ENCODE assay signal across 21 cellular contexts in genomic region chr16:88800277-88800592, GRCh38. TPM values are rescaled to one million over a fixed set of nuclear protein-coding genes. Genes with fewer than 3 reads are reported as not detected.
DNase-seq lines count a peak whose midpoint lies in the region; ATAC-seq and TF ChIP-seq lines count a peak whose summit lies in the region.
"Had no signal": no experiment of that assay in that cellular context is flagged by ENCODE, and none has a peak within 500 bp of the region (broad histone marks: within the 10 kb centered on the region; RNA-seq: fewer than 3 reads in every experiment).

No MANE protein-coding gene starts in this region.

- H3K4me2 ChIP-seq in osteoblast (ENCODE audit: insufficient read depth, low read length) = no peak overlapping the region

- no peak for ATAC-seq in activated CD8-positive, alpha-beta memory T cell treated with anti-CD3 and anti-CD28 coated beads, Interleukin-2, amount 10 ng/mL, durations not matched to agents 7 days and 5 days
- ATAC-seq in central memory CD8-positive, alpha-beta T cell (replicated peaks; ENCODE audit: extremely low read depth, poor library complexity, severe bottlenecking) = no peak
- ATAC-seq: right cardiac atrium had no signal

- peak; percentile 40 for TF ChIP-seq POLR2A in NB4 (IDR thresholded peaks at IDR 0.05; ENCODE audit: extremely low read depth, insufficient read length)

- H4K20me1 ChIP-seq in osteoblast (ENCODE audit: insufficient read depth, low read length) = no peaks in the 10 kb centered on the region

- no peaks in the 10 kb centered on the region for H3K27me3 Mint-ChIP-seq in activated CD8-positive, alpha-beta memory T cell treated with anti-CD3 and anti-CD28 coated beads, Interleukin-2, amount 10 ng/mL, durations not matched to agents 7 days and 5 days
- H3K27me3 Mint-ChIP-seq in central memory CD8-positive, alpha-beta T cell = no peaks in the 10 kb centered on the region

- no peak overlapping the region for H2AFZ ChIP-seq in osteoblast (ENCODE audit: low read length)
- H2AFZ ChIP-seq: parathyroid adenoma had no signal

- no peaks in the 10 kb centered on the region for H3K9me3 ChIP-seq in osteoblast (ENCODE audit: low read depth, low read length)
- H3K9me3 ChIP-seq: stomach had no signal

- DNase-seq in activated CD8-positive, alpha-beta memory T cell treated with anti-CD3 and anti-CD28 coated beads, Interleukin-2, amount 10 ng/mL, durations not matched to agents 7 days and 5 days = no peak
- DNase-seq in activated CD8-positive, alpha-beta memory T cell treated with anti-CD3 and anti-CD28 coated beads, Interleukin-2, amount 50 U/mL, for 4 hours = no peak
- DNase-seq in NB4 (ENCODE audit: low read depth) = peak; percentile 52
- DNase-seq in central memory CD8-positive, alpha-beta T cell (ENCODE audit: low spot score in 2 of 2) = no peak
- peak; percentile 66 for DNase-seq in osteoblast (ENCODE audit: insufficient read length, low spot score, missing footprints)
- no peak for DNase-seq in DMS53 (lab: John Stamatoyannopoulos, UW)
- no peak for DNase-seq in NCI-H2081 (lab: John Stamatoyannopoulos, UW)
- no peak for DNase-seq in HK-2 (ENCODE audit: unreplicated experiment)
- DNase-seq: activated CD4-positive, CD25-positive, alpha-beta regulatory T cell treated with anti-CD3 and anti-CD28 coated beads, Interleukin-2, amount 50 U/mL, for 72 hours; amniotic stem cell; C1 segment of cervical spinal cord; dermis blood vessel endothelial cell; DMS 273 treated with DMSO at 0.1 percent for 48 hours; H7; head of caudate nucleus; NCI-H2171 treated with DMSO at 0.1 percent for 48 hours; NCI-H526; right cardiac atrium; stomach; trophoblast cell had no signal

- CTCF ChIA-PET in activated CD8-positive, alpha-beta memory T cell treated with anti-CD3 and anti-CD28 coated beads, Interleukin-2, amount 10 ng/mL, durations not matched to agents 7 days and 5 days (lab: Charles Lee) = interaction anchor here (0.6 to 3.5 kb wide), 6 partner anchors 13 to 115 kb away, joined by 3 to 20 read pairs (median 4); partner anchors contain the start of gene PIEZO1

- H3K79me2 ChIP-seq in osteoblast (ENCODE audit: insufficient read depth, low read length) = peaks cover 9% of the 10 kb centered on the region
- H3K79me2 ChIP-seq: parathyroid adenoma had no signal

- H3K4me3 ChIP-seq in NB4 (ENCODE audit: low read depth, low read length) (no peak overlapping the region), osteoblast (ENCODE audit: insufficient read depth, low read length) (no peak overlapping the region)
- H3K4me3 ChIP-seq: stomach had no signal

- peak overlapping the region; percentile 5 for H3K4me3 Mint-ChIP-seq in activated CD8-positive, alpha-beta memory T cell treated with anti-CD3 and anti-CD28 coated beads, Interleukin-2, amount 10 ng/mL, durations not matched to agents 7 days and 5 days
- H3K4me3 Mint-ChIP-seq in central memory CD8-positive, alpha-beta T cell = no peak overlapping the region

- H3K27me3 ChIP-seq in osteoblast (ENCODE audit: insufficient read depth, low read length) = no peaks in the 10 kb centered on the region

- H3K36me3 Mint-ChIP-seq in activated CD8-positive, alpha-beta memory T cell treated with anti-CD3 and anti-CD28 coated beads, Interleukin-2, amount 10 ng/mL, durations not matched to agents 7 days and 5 days = peaks cover 13% of the 10 kb centered on the region
- H3K36me3 Mint-ChIP-seq in central memory CD8-positive, alpha-beta T cell (ENCODE audit: insufficient read depth) = peaks cover 21% of the 10 kb centered on the region

- H3K4me1 Mint-ChIP-seq in activated CD8-positive, alpha-beta memory T cell treated with anti-CD3 and anti-CD28 coated beads, Interleukin-2, amount 10 ng/mL, durations not matched to agents 7 days and 5 days = peaks cover 31% of the 10 kb centered on the region
- peaks cover 2% of the 10 kb centered on the region for H3K4me1 Mint-ChIP-seq in central memory CD8-positive, alpha-beta T cell

- no peaks in the 10 kb centered on the region for H3K36me3 ChIP-seq in osteoblast (ENCODE audit: insufficient read depth, low read length)
- H3K36me3 ChIP-seq: stomach had no signal

- peaks cover 12% of the 10 kb centered on the region for H3K4me1 ChIP-seq in osteoblast (ENCODE audit: insufficient read depth, low read length)

- H3K9me3 Mint-ChIP-seq in activated CD8-positive, alpha-beta memory T cell treated with anti-CD3 and anti-CD28 coated beads, Interleukin-2, amount 10 ng/mL, durations not matched to agents 7 days and 5 days (ENCODE audit: low read depth) = no peaks in the 10 kb centered on the region
- H3K9me3 Mint-ChIP-seq in central memory CD8-positive, alpha-beta T cell = no peaks in the 10 kb centered on the region

- peak overlapping the region; percentile 7 for H3K27ac Mint-ChIP-seq in activated CD8-positive, alpha-beta memory T cell treated with anti-CD3 and anti-CD28 coated beads, Interleukin-2, amount 10 ng/mL, durations not matched to agents 7 days and 5 days
- H3K27ac Mint-ChIP-seq in central memory CD8-positive, alpha-beta T cell (ENCODE audit: low read depth) = peak overlapping the region; percentile 51

- no peak overlapping the region for H3K27ac ChIP-seq in osteoblast (ENCODE audit: low read depth, low read length)
- H3K27ac ChIP-seq: parathyroid adenoma, stomach had no signal

- TF ChIP-seq CTCF in NB4 (IDR thresholded peaks at IDR 0.05; ENCODE audit: low read depth, low read length) (no peak), osteoblast (IDR thresholded peaks at IDR 0.05; ENCODE audit: extremely low read depth, low read depth, low read length) (no peak)

RNA-seq across cellular contexts. Expression of gene CDT1, which starts 3.4 kb away (rescaled TPM):
- 100 to 1,000 TPM; 124 to 191 TPM for total RNA-seq in activated CD8-positive, alpha-beta memory T cell treated with anti-CD3 and anti-CD28 coated beads, Interleukin-2, amount 10 ng/mL, durations not matched to agents 7 days and 5 days
- 2.9 TPM in 2 replicates for total RNA-seq in osteoblast

RNA-seq across cellular contexts. Expression of gene APRT, which starts 11.5 kb away (rescaled TPM):
- 100 to 1,000 TPM; 127 to 148 TPM for total RNA-seq in activated CD8-positive, alpha-beta memory T cell treated with anti-CD3 and anti-CD28 coated beads, Interleukin-2, amount 10 ng/mL, durations not matched to agents 7 days and 5 days
- total RNA-seq in osteoblast = 41.8 and 53.6 TPM in 2 replicates

RNA-seq across cellular contexts. Expression of gene PIEZO1, which starts 15.2 kb away (rescaled TPM):
- total RNA-seq in activated CD8-positive, alpha-beta memory T cell treated with anti-CD3 and anti-CD28 coated beads, Interleukin-2, amount 10 ng/mL, durations not matched to agents 7 days and 5 days = 100 to 1,000 TPM; 269 to 347 TPM
- 187 and 207 TPM in 2 replicates for total RNA-seq in osteoblast

RNA-seq across cellular contexts. Expression of gene GALNS, which starts 56.5 kb away (rescaled TPM):
- total RNA-seq in activated CD8-positive, alpha-beta memory T cell treated with anti-CD3 and anti-CD28 coated beads, Interleukin-2, amount 10 ng/mL, durations not matched to agents 7 days and 5 days = 10 to 100 TPM; 30.8 to 38.8 TPM
- 43.6 and 48.1 TPM in 2 replicates for total RNA-seq in osteoblast

RNA-seq across cellular contexts. Expression of gene TRAPPC2L, which starts 56.7 kb away (rescaled TPM):
- total RNA-seq in activated CD8-positive, alpha-beta memory T cell treated with anti-CD3 and anti-CD28 coated beads, Interleukin-2, amount 10 ng/mL, durations not matched to agents 7 days and 5 days = 10 to 100 TPM; 49.2 to 51.3 TPM
- total RNA-seq in osteoblast = 43.1 and 47.7 TPM in 2 replicates

Comparison
In these comparisons a context has a peak if more than half of its experiments do, and no peak if none do; other contexts are left out.
1. DNase-seq: peak in NB4 (single experiment) and osteoblast (single experiment); none in activated CD8-positive, alpha-beta memory T cell treated with anti-CD3 and anti-CD28 coated beads, Interleukin-2, amount 10 ng/mL, durations not matched to agents 7 days and 5 days (single experiment), activated CD8-positive, alpha-beta memory T cell treated with anti-CD3 and anti-CD28 coated beads, Interleukin-2, amount 50 U/mL, for 4 hours (single experiment), central memory CD8-positive, alpha-beta T cell (0 of 2), DMS53 (single experiment), NCI-H2081 (0 of 2) and HK-2 (single experiment).
2. RNA of gene CDT1, which starts 3.4 kb away (total RNA-seq): 124 to 191 TPM in activated CD8-positive, alpha-beta memory T cell treated with anti-CD3 and anti-CD28 coated beads, Interleukin-2, amount 10 ng/mL, durations not matched to agents 7 days and 5 days; 2.9 TPM in osteoblast; every median in the first group is over 10 times any median in the second.